In genomic region chr1:94952539-94952938, GRCh38 we compare ENCODE assay signal across 30 cellular contexts.
"Had no signal": no experiment of that assay in that cellular context is flagged by ENCODE, and none has a peak within 500 bp of the region (broad histone marks: within the 10 kb centered on the region; RNA-seq: fewer than 3 reads in every experiment).

No MANE protein-coding gene starts in this region.

- H3K27me3 Mint-ChIP-seq: progenitor cell of endocrine pancreas; stimulated activated memory B cell treated with anti-CD40 and anti-IgM and Interleukin-4, amounts not matched to agents 10 μg/mL and 1 μg/mL and 100 μg/mL, for 72 hours; stimulated activated naive CD8-positive, alpha-beta T cell treated with anti-CD3 and anti-CD28 coated beads, Interleukin-15, amount 100 ng/mL, for 72 hours; type B pancreatic cell had no signal

- H3K27ac ChIP-seq: neural progenitor cell, ovary, parathyroid adenoma, psoas muscle, suprapubic skin, testis, tibial artery, upper lobe of right lung, uterus had no signal

- H3K9me3 Mint-ChIP-seq: natural killer cell; nephron; stimulated activated memory B cell treated with anti-CD40 and anti-IgM and Interleukin-4, amounts not matched to agents 10 μg/mL and 1 μg/mL and 100 μg/mL, for 72 hours; stimulated activated naive CD8-positive, alpha-beta T cell treated with anti-CD3 and anti-CD28 coated beads, Interleukin-15, amount 100 ng/mL, for 72 hours had no signal

- ATAC-seq: natural killer cell; psoas muscle; right cardiac atrium; sciatic nerve; stimulated activated memory B cell treated with anti-CD40 and anti-IgM and Interleukin-4, amounts not matched to agents 10 μg/mL and 1 μg/mL and 100 μg/mL, for 72 hours; stimulated activated naive CD8-positive, alpha-beta T cell treated with anti-CD3 and anti-CD28 coated beads, Interleukin-15, amount 100 ng/mL, for 72 hours; stimulated activated naive CD8-positive, alpha-beta T cell treated with anti-CD3 and anti-CD28 coated beads, Interleukin-15, Interleukin-2, amounts not matched to agents 100 U/mL and 50 U/mL, for 24 hours; upper lobe of right lung had no signal

- H3K4me3 ChIP-seq: neural progenitor cell, ovary, psoas muscle, skin epidermis, smooth muscle cell, spleen, suprapubic skin, testis, tibial artery, transverse colon, upper lobe of right lung, uterus had no signal

- DNase-seq: natural killer cell; occipital lobe; posterior cingulate gyrus; psoas muscle; spleen; stimulated activated CD4-positive, alpha-beta T cell treated with anti-CD3 and anti-CD28 coated beads, Interleukin-12 subunit alpha, Interleukin-12 subunit beta, amount 100 ng/mL, for 4 hours; stimulated activated CD4-positive, alpha-beta T cell treated with anti-CD3 and anti-CD28 coated beads, Interleukin-1b, Interleukin-23, amount 100 ng/mL, for 48 hours; stimulated activated CD4-positive, alpha-beta T cell treated with anti-CD3 and anti-CD28 coated beads, Interleukin-4, amount 100 ng/mL, for 1 hour; stimulated activated CD4-positive, alpha-beta T cell treated with anti-CD3 and anti-CD28 coated beads, Interleukin-4, amount 100 ng/mL, for 4 hours; stimulated activated CD8-positive, alpha-beta memory T cell treated with anti-CD3 and anti-CD28 coated beads, Interleukin-4, amount 100 ng/mL, for 48 hours; stimulated activated naive CD4-positive, alpha-beta T cell; stimulated activated naive CD8-positive, alpha-beta T cell treated with anti-CD3 and anti-CD28 coated beads, Interleukin-15, amount 100 ng/mL, for 72 hours; stimulated activated naive CD8-positive, alpha-beta T cell treated with anti-CD3 and anti-CD28 coated beads, Interleukin-15, Interleukin-2, amounts not matched to agents 100 U/mL and 50 U/mL, for 24 hours; testis; tibial artery; transverse colon; upper lobe of right lung; uterus had no signal

- H3K4me1 ChIP-seq: parathyroid adenoma, psoas muscle, uterus had no signal

- H2AFZ ChIP-seq: neural progenitor cell, parathyroid adenoma had no signal

- H3K36me3 ChIP-seq: neural progenitor cell, ovary, spleen, suprapubic skin, tibial artery, transverse colon, upper lobe of right lung, uterus had no signal

- H3K4me3 Mint-ChIP-seq: natural killer cell; nephron; neural progenitor cell; stimulated activated memory B cell treated with anti-CD40 and anti-IgM and Interleukin-4, amounts not matched to agents 10 μg/mL and 1 μg/mL and 100 μg/mL, for 72 hours; stimulated activated naive CD8-positive, alpha-beta T cell treated with anti-CD3 and anti-CD28 coated beads, Interleukin-15, amount 100 ng/mL, for 72 hours; type B pancreatic cell had no signal

- H3K27me3 ChIP-seq: neural progenitor cell, ovary, spleen, suprapubic skin, testis, tibial artery, transverse colon, upper lobe of right lung, uterus had no signal

- H3K79me2 ChIP-seq: parathyroid adenoma had no signal

- H3K27ac Mint-ChIP-seq: natural killer cell; neural progenitor cell; progenitor cell of endocrine pancreas; stimulated activated memory B cell treated with anti-CD40 and anti-IgM and Interleukin-4, amounts not matched to agents 10 μg/mL and 1 μg/mL and 100 μg/mL, for 72 hours; stimulated activated naive CD8-positive, alpha-beta T cell treated with anti-CD3 and anti-CD28 coated beads, Interleukin-15, amount 100 ng/mL, for 72 hours; type B pancreatic cell had no signal

- H3K36me3 Mint-ChIP-seq: natural killer cell; stimulated activated memory B cell treated with anti-CD40 and anti-IgM and Interleukin-4, amounts not matched to agents 10 μg/mL and 1 μg/mL and 100 μg/mL, for 72 hours; type B pancreatic cell had no signal

- H3K4me1 Mint-ChIP-seq: natural killer cell; stimulated activated memory B cell treated with anti-CD40 and anti-IgM and Interleukin-4, amounts not matched to agents 10 μg/mL and 1 μg/mL and 100 μg/mL, for 72 hours; stimulated activated naive CD8-positive, alpha-beta T cell treated with anti-CD3 and anti-CD28 coated beads, Interleukin-15, amount 100 ng/mL, for 72 hours had no signal

- H3K9ac ChIP-seq: neural progenitor cell, parathyroid adenoma had no signal

- H3K4me2 ChIP-seq: neural progenitor cell, smooth muscle cell had no signal
